ENCODE assay signal across 9 cellular contexts in genomic region chr13:97627566-97627965, GRCh38.
DNase-seq lines count a peak whose midpoint lies in the region; ATAC-seq and TF ChIP-seq lines count a peak whose summit lies in the region.
"Had no signal": no experiment of that assay in that cellular context is flagged by ENCODE, and none has a peak within 500 bp of the region (broad histone marks: within the 10 kb centered on the region; RNA-seq: fewer than 3 reads in every experiment).

No MANE protein-coding gene starts in this region.

- H3K14ac ChIP-seq in IMR-90 (replicated peaks; ENCODE audit: low read depth, low read length): no peak overlapping the region

- H3K9me3 ChIP-seq in IMR-90 (ENCODE audit: control insufficient read depth, insufficient read depth, low read length) (0 out of 2 replicates have a peak, but pooled peaks cover 2% of the 10 kb centered on the region), esophagus squamous epithelium (no peaks in the 10 kb centered on the region)

- TF ChIP-seq RAD21 in IMR-90 (IDR thresholded peaks at IDR 0.05; ENCODE audit: low read length): no peak

- H3K56ac ChIP-seq in IMR-90 (ENCODE audit: extremely low read depth, insufficient read depth, low read length): no peak overlapping the region

- H3K4ac ChIP-seq in IMR-90 (ENCODE audit: low read depth, low read length): no peak overlapping the region

- H3K27ac ChIP-seq in IMR-90 (ENCODE audit: insufficient read depth, low read length): no peak overlapping the region
- no peak overlapping the region for H3K27ac ChIP-seq in esophagus squamous epithelium
- H3K27ac ChIP-seq: esophagus muscularis mucosa had no signal

- H2AFZ ChIP-seq in IMR-90 (replicated peaks; ENCODE audit: low read length, poor library complexity): no peak overlapping the region

- CTCF ChIA-PET in IMR-90 (lab: Yijun Ruan, JAX): interaction anchor here (0.5 kb wide), 1 partner anchor 106 kb away, joined by 3 read pairs; no protein-coding TSS in a partner anchor

- in situ Hi-C loops in IMR-90 (cut with MboI; ENCODE audit: low sequenced_read_pairs): no loop called here

- no peak overlapping the region for H3K4me2 ChIP-seq in IMR-90 (ENCODE audit: low read depth, low read length)

- no peak overlapping the region for H4K5ac ChIP-seq in IMR-90 (ENCODE audit: low read depth, low read length)

- ATAC-seq in IMR-90 (ENCODE audit: low read depth) (peak; percentile 100), GM18909 (IDR thresholded peaks at IDR 0.05; ENCODE audit: poor library complexity, unreplicated experiment) (no peak), HG03097 (IDR thresholded peaks at IDR 0.05; ENCODE audit: low FRiP score, unreplicated experiment) (no peak), GM21576 (IDR thresholded peaks at IDR 0.05; ENCODE audit: unreplicated experiment) (no peak)

- TF ChIP-seq POLR2A in IMR-90 (IDR thresholded peaks at IDR 0.05; ENCODE audit: low read depth, low read length) (no peak), esophagus squamous epithelium (IDR thresholded peaks at IDR 0.05) (no peak)

- intact Hi-C loops in IMR-90 (cut with micrococcal nuclease): no loop called here
- intact Hi-C loops in esophagus squamous epithelium (cut with DNase I): no loop called here

- no peak overlapping the region for H4K91ac ChIP-seq in IMR-90 (ENCODE audit: insufficient read depth, low read depth, low read length)

- WGBS in IMR-90 (ENCODE audit: extremely low coverage in 2 of 2, insufficient read length in 1 of 2), 2 experiments: 0% methylated on average over 1 of the region's 4 CpGs; no CpG with 5 or more reads in 1 of the 2 experiments
- 30 to 31% methylated on average over 4 of the region's 4 CpGs for WGBS in esophagus squamous epithelium, 2 donors

- no peaks in the 10 kb centered on the region for H3K9me1 ChIP-seq in IMR-90 (ENCODE audit: insufficient read depth, low read length)

- DNase-seq in AG08396 (ENCODE audit: low spot score) (peak; percentile 74), IMR-90 (peak; percentile 95), astrocyte of the hippocampus (ENCODE audit: low read depth, low spot score) (peak; percentile 85), kidney epithelial cell (ENCODE audit: low read depth) (peak; percentile 10), esophagus squamous epithelium (lab: John Stamatoyannopoulos, UW) (no peak)

- no peak overlapping the region for H2AK9ac ChIP-seq in IMR-90 (replicated peaks; ENCODE audit: low read depth, low read length, poor library complexity)

- no peaks in the 10 kb centered on the region for H3K79me1 ChIP-seq in IMR-90 (ENCODE audit: low read depth in 1 of 2, low read length in 2 of 2)

- H2BK20ac ChIP-seq in IMR-90 (ENCODE audit: low read depth, low read length): no peak overlapping the region

- no peaks in the 10 kb centered on the region for H4K20me1 ChIP-seq in IMR-90 (ENCODE audit: insufficient read depth, low read length)

- no peaks in the 10 kb centered on the region for H3K4me1 ChIP-seq in IMR-90 (ENCODE audit: control insufficient read depth, insufficient read depth, low read length)
- no peaks in the 10 kb centered on the region for H3K4me1 ChIP-seq in esophagus squamous epithelium

- no peak overlapping the region for H2BK5ac ChIP-seq in IMR-90 (ENCODE audit: low read depth, low read length, poor library complexity, severe bottlenecking)

- H3K9ac ChIP-seq in IMR-90 (ENCODE audit: low read depth, low read length): no peak overlapping the region

- no peak overlapping the region for H2AK5ac ChIP-seq in IMR-90 (ENCODE audit: low read depth, low read length)

- peaks cover 11% of the 10 kb centered on the region for H3K27me3 ChIP-seq in IMR-90 (ENCODE audit: control insufficient read depth, insufficient read depth, low read length)
- H3K27me3 ChIP-seq in kidney epithelial cell (ENCODE audit: control insufficient read depth, insufficient read depth, low read length): peaks cover 2% of the 10 kb centered on the region
- H3K27me3 ChIP-seq in esophagus squamous epithelium: no peaks in the 10 kb centered on the region
- H3K27me3 ChIP-seq: esophagus muscularis mucosa had no signal

- no peaks in the 10 kb centered on the region for H3K36me3 ChIP-seq in IMR-90 (ENCODE audit: control insufficient read depth, insufficient read depth, low read length)
- H3K36me3 ChIP-seq in kidney epithelial cell (ENCODE audit: control insufficient read depth, insufficient read depth, low read length): no peaks in the 10 kb centered on the region
- H3K36me3 ChIP-seq in esophagus squamous epithelium: no peaks in the 10 kb centered on the region
- H3K36me3 ChIP-seq: esophagus muscularis mucosa had no signal

- H3K18ac ChIP-seq in IMR-90 (ENCODE audit: low read depth, low read length): no peak overlapping the region

- no peak overlapping the region for H2BK15ac ChIP-seq in IMR-90 (ENCODE audit: low read depth, low read length)

- no peak overlapping the region for H3K23ac ChIP-seq in IMR-90 (ENCODE audit: low read depth, low read length)

- TF ChIP-seq CTCF in IMR-90 (conservative IDR thresholded peaks at IDR 0.05; ENCODE audit: low read depth, low read length): no peak
- no peak for TF ChIP-seq CTCF in kidney epithelial cell (IDR thresholded peaks at IDR 0.05; ENCODE audit: insufficient read depth, low read length, poor library complexity, severe bottlenecking)
- TF ChIP-seq CTCF in esophagus squamous epithelium (IDR thresholded peaks at IDR 0.05): no peak

- H3K4me3 ChIP-seq in IMR-90 (ENCODE audit: insufficient read depth, low read depth, low read length) (no peak overlapping the region), kidney epithelial cell (ENCODE audit: low read depth, low read length) (no peak overlapping the region), esophagus squamous epithelium (no peak overlapping the region)
- H3K4me3 ChIP-seq: esophagus muscularis mucosa had no signal

- dilution Hi-C loops in IMR-90 (cut with HindIII; ENCODE audit: low sequenced_read_pairs, unreplicated experiment): no loop called here

- BruUV-seq in IMR-90 (replicated peaks; lab: Mats Ljungman, UMichigan): no TSS peak

- no peak overlapping the region for H4K8ac ChIP-seq in IMR-90 (ENCODE audit: low read depth in 2 of 2, low read length in 2 of 2)

- H2BK120ac ChIP-seq in IMR-90 (ENCODE audit: low read depth, low read length): no peak overlapping the region

- POLR2A ChIA-PET in IMR-90 (lab: Charles Lee; ENCODE audit: unreplicated experiment): no interaction called here

TF ChIP-seq in IMR-90, 13 proteins besides CTCF, POLR2A, EP300 and RAD21:
- TF ChIP-seq MAZ (IDR thresholded peaks at IDR 0.05; ENCODE audit: borderline replicate concordance, low read depth, low read length) (peak; percentile 28; the same call in 1 of the 2 replicates), NFE2L2 (IDR thresholded peaks at IDR 0.05; ENCODE audit: low read depth, low read length) (peak; percentile 86), MAFK (IDR thresholded peaks at IDR 0.05; ENCODE audit: low read depth, low read length) (peak; percentile 22; the same call in 1 of the 2 replicates), FOS (IDR thresholded peaks at IDR 0.05; ENCODE audit: low read depth, low read length) (0 out of 2 replicates have a peak, but pooled peaks have one; percentile 30), USF2 (IDR thresholded peaks at IDR 0.05; ENCODE audit: low read depth, low read length) (no peak), SMC3 (IDR thresholded peaks at IDR 0.05; ENCODE audit: low read depth, low read length) (no peak)
